In genomic region chr2:40192864-40193669, GRCh38 we compare ENCODE assay signal across 20 cellular contexts.
A peak's percentile ranks its signal among the peaks of the same experiment; 100 is the strongest.
DNase-seq lines count a peak whose midpoint lies in the region; TF ChIP-seq lines count a peak whose summit lies in the region.
"Had no signal": no experiment of that assay in that cellular context is flagged by ENCODE, and none has a peak within 500 bp of the region (broad histone marks: within the 10 kb centered on the region; RNA-seq: fewer than 3 reads in every experiment).

No MANE protein-coding gene starts in this region.

- no peaks in the 10 kb centered on the region for H3K9me3 Mint-ChIP-seq in nephron

- H3K27ac ChIP-seq in epithelial cell of prostate (no peak overlapping the region), SJCRH30 (no peak overlapping the region)
- H3K27ac ChIP-seq: BLaER1, brain microvascular endothelial cell, HL-60, parathyroid adenoma, testis had no signal

- no peaks in the 10 kb centered on the region for H3K27me3 Mint-ChIP-seq in nephron (ENCODE audit: low read depth)

- no peak overlapping the region for H3K4me3 Mint-ChIP-seq in nephron

- H3K9me3 ChIP-seq in SJCRH30 (replicated peaks) = no peaks in the 10 kb centered on the region
- H3K9me3 ChIP-seq: BLaER1, testis had no signal

- H3K4me1 ChIP-seq in SJCRH30 = peaks cover 9% of the 10 kb centered on the region
- H3K4me1 ChIP-seq: BLaER1, parathyroid adenoma, testis had no signal

- no peaks in the 10 kb centered on the region for H3K36me3 Mint-ChIP-seq in nephron (ENCODE audit: low read depth)

- no peaks in the 10 kb centered on the region for H3K27me3 ChIP-seq in SJCRH30
- H3K27me3 ChIP-seq: BLaER1, brain microvascular endothelial cell, testis had no signal

- H3K4me3 ChIP-seq in NB4 (ENCODE audit: low read depth, low read length) = no peak overlapping the region
- no peak overlapping the region for H3K4me3 ChIP-seq in SJCRH30
- H3K4me3 ChIP-seq: BLaER1, testis had no signal

- peaks cover 14% of the 10 kb centered on the region for H3K4me1 Mint-ChIP-seq in nephron

- TF ChIP-seq CTCF in NB4 (IDR thresholded peaks at IDR 0.05; ENCODE audit: low read depth, low read length) (no peak), nephron (IDR thresholded peaks at IDR 0.05; ENCODE audit: unreplicated experiment in 3 of 3) (no peak)

- no peaks in the 10 kb centered on the region for H3K36me3 ChIP-seq in SJCRH30
- H3K36me3 ChIP-seq: BLaER1, brain microvascular endothelial cell had no signal

- no peak for TF ChIP-seq POLR2A in NB4 (IDR thresholded peaks at IDR 0.05; ENCODE audit: extremely low read depth, insufficient read length)

- H3K27ac Mint-ChIP-seq in nephron = peak overlapping the region in 2 of 3 experiments; percentile 7 to 43

- peak; percentile 16 for DNase-seq in H4 (ENCODE audit: low spot score)
- DNase-seq in NB4 (ENCODE audit: low read depth) = peak; percentile 15
- DNase-seq in epithelial cell of prostate (ENCODE audit: low read depth, low spot score) = peak; percentile 45
- no peak for DNase-seq in anterior cingulate cortex (lab: John Stamatoyannopoulos, UW)
- no peak for DNase-seq in SJCRH30
- DNase-seq in GM19238 (ENCODE audit: insufficient read length, low spot score) = no peak
- DNase-seq in amniotic stem cell (lab: John Stamatoyannopoulos, UW) = no peak
- DNase-seq: activated CD4-positive, CD25-positive, alpha-beta regulatory T cell; activated naive CD4-positive, alpha-beta T cell; brain microvascular endothelial cell; DND-41; effector CD4-positive, alpha-beta T cell; glutamatergic neuron; NCI-H2171; SW 1271; testis had no signal

Comparison
In these comparisons a context has a peak if more than half of its experiments do, and no peak if none do; other contexts are left out.
1. DNase-seq: peak in H4 (single experiment), NB4 (single experiment) and epithelial cell of prostate (single experiment); none in anterior cingulate cortex (0 of 58), SJCRH30 (0 of 2), GM19238 (single experiment) and amniotic stem cell (single experiment).